In the genomic region with DNA sequence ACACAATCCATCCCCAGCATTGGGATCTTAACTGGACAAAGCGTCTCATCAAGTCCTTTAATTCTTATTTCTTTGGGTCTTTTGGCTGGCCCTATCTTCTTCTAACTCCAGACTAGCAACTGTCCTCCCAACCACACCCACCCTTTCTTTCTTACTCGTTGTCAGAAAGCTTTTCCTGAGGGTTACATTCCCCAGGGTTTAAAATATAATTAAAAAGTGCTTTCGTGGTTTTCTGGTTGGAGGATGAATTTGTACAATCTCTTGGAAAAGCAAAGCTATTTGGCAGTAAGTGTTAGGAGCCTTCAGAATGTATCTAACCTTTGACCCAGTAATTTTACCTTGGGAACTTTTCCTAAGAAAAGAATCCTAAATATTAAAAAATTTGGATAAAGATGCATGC, we compare ENCODE assay signal across 2 cellular contexts.
TF ChIP-seq lines count a peak whose summit lies in the region.

No MANE protein-coding gene starts in this region.

TF ChIP-seq in IMR-90, 13 proteins besides CTCF, POLR2A, EP300 and RAD21:
- TF ChIP-seq RFX5 (IDR thresholded peaks at IDR 0.05; ENCODE audit: low read depth, low read length) (no peak), CHD1 (IDR thresholded peaks at IDR 0.05; ENCODE audit: low read depth, low read length) (no peak), NFE2L2 (IDR thresholded peaks at IDR 0.05; ENCODE audit: low read depth, low read length) (no peak), FOS (IDR thresholded peaks at IDR 0.05; ENCODE audit: low read depth, low read length) (no peak), CEBPB (IDR thresholded peaks at IDR 0.05; ENCODE audit: low read depth, low read length) (no peak), MAFK (IDR thresholded peaks at IDR 0.05; ENCODE audit: low read depth, low read length) (no peak), SMC3 (IDR thresholded peaks at IDR 0.05; ENCODE audit: low read depth, low read length) (no peak), MAZ (IDR thresholded peaks at IDR 0.05; ENCODE audit: borderline replicate concordance, low read depth, low read length) (no peak), RCOR1 (IDR thresholded peaks at IDR 0.05; ENCODE audit: insufficient replicate concordance, low read length) (no peak), BHLHE40 (IDR thresholded peaks at IDR 0.05; ENCODE audit: low read depth, low read length) (no peak), MXI1 (IDR thresholded peaks at IDR 0.05; ENCODE audit: borderline replicate concordance, low read depth, low read length) (no peak)
- TF ChIP-seq, protein P1, sequence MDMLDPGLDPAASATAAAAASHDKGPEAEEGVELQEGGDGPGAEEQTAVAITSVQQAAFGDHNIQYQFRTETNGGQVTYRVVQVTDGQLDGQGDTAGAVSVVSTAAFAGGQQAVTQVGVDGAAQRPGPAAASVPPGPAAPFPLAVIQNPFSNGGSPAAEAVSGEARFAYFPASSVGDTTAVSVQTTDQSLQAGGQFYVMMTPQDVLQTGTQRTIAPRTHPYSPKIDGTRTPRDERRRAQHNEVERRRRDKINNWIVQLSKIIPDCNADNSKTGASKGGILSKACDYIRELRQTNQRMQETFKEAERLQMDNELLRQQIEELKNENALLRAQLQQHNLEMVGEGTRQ (IDR thresholded peaks at IDR 0.05; ENCODE audit: low read depth, low read length) = no peak
- TF ChIP-seq, protein P2, sequence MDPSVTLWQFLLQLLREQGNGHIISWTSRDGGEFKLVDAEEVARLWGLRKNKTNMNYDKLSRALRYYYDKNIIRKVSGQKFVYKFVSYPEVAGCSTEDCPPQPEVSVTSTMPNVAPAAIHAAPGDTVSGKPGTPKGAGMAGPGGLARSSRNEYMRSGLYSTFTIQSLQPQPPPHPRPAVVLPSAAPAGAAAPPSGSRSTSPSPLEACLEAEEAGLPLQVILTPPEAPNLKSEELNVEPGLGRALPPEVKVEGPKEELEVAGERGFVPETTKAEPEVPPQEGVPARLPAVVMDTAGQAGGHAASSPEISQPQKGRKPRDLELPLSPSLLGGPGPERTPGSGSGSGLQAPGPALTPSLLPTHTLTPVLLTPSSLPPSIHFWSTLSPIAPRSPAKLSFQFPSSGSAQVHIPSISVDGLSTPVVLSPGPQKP (IDR thresholded peaks at IDR 0.05; ENCODE audit: borderline replicate concordance, low read depth, low read length) = no peak

TF ChIP-seq in SK-N-SH treated with all-trans-retinoic acid at 6 μM for 48 hours, 23 proteins besides CTCF, POLR2A, EP300 and RAD21:
- TF ChIP-seq BACH2 (CRISPR knock-in tag; IDR thresholded peaks at IDR 0.05; ENCODE audit: borderline replicate concordance) = no peak
- no peak for TF ChIP-seq ZNF8 (CRISPR knock-in tag; IDR thresholded peaks at IDR 0.05)
- no peak for TF ChIP-seq ISL1 (CRISPR knock-in tag; IDR thresholded peaks at IDR 0.05)
